Comparison of ENCODE assay signal across 25 cellular contexts in the genomic region with DNA sequence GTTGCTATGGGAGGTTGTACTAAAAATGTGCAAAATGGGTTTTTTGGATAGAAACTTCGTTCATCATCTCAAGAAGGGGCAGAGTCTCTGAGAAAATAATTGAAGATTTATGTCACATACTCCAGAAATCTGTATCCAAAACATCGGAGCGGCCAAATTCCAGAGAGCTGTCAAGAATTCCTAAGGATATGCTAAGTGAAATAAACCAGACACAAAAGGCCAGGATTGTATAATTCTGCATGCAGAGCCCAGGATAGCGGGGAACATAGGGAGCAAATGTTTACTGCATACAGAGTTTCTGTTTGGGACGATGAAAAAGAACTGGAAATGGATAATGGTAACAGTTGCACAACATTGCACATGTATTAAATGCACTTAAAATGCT.
DNase-seq lines count a peak whose midpoint lies in the region; ATAC-seq and TF ChIP-seq lines count a peak whose summit lies in the region.
"Had no signal": no experiment of that assay in that cellular context is flagged by ENCODE, and none has a peak within 500 bp of the region (broad histone marks: within the 10 kb centered on the region; RNA-seq: fewer than 3 reads in every experiment).

No MANE protein-coding gene starts in this region.

- no peak overlapping the region for H3K27ac ChIP-seq in brain microvascular endothelial cell
- H3K27ac ChIP-seq: ascending aorta, esophagus squamous epithelium, left ventricle myocardium inferior, testis had no signal

- no peaks in the 10 kb centered on the region for H3K36me3 ChIP-seq in brain microvascular endothelial cell (replicated peaks)
- H3K36me3 ChIP-seq: ascending aorta, esophagus squamous epithelium, left ventricle myocardium inferior had no signal

- peaks cover 5% of the 10 kb centered on the region for H3K9me3 Mint-ChIP-seq in stimulated activated memory B cell treated with anti-CD40 and anti-IgM and Interleukin-4, amounts not matched to agents 10 μg/mL and 1 μg/mL and 100 μg/mL, for 72 hours
- H3K9me3 Mint-ChIP-seq: CD8-positive, alpha-beta T cell; neural crest cell had no signal

- peak; percentile 81 for ATAC-seq in SK-N-SH treated with all-trans-retinoic acid at 6 μM for 48 hours
- no peak for ATAC-seq in stimulated activated memory B cell treated with anti-CD40 and anti-IgM and Interleukin-4, amounts not matched to agents 10 μg/mL and 1 μg/mL and 100 μg/mL, for 72 hours
- ATAC-seq: activated CD4-positive, alpha-beta T cell treated with anti-CD3 and anti-CD28 coated beads for 36 hours; activated T-cell treated with anti-CD3 and anti-CD28 coated beads, Interleukin-2, amount 50 U/mL, for 4 hours; CD8-positive, alpha-beta T cell; HCT116; K562 had no signal

- H3K36me3 Mint-ChIP-seq in stimulated activated memory B cell treated with anti-CD40 and anti-IgM and Interleukin-4, amounts not matched to agents 10 μg/mL and 1 μg/mL and 100 μg/mL, for 72 hours: no peaks in the 10 kb centered on the region
- H3K36me3 Mint-ChIP-seq: CD8-positive, alpha-beta T cell had no signal

- DNase-seq in GM04504 (ENCODE audit: low read depth): peak; percentile 54
- DNase-seq in fibroblast of villous mesenchyme (ENCODE audit: low read depth): peak; percentile 44
- no peak for DNase-seq in SKM-1 treated with dmso at 0.1 percent for 144 hours (lab: John Stamatoyannopoulos, UW; ENCODE audit: unreplicated experiment)
- DNase-seq in NCI-H1417 (lab: John Stamatoyannopoulos, UW): no peak
- no peak for DNase-seq in KBM-7
- no peak for DNase-seq in brain microvascular endothelial cell
- DNase-seq: activated naive CD4-positive, alpha-beta T cell treated with anti-CD3 and anti-CD28 coated beads, Interleukin-2, amount 50 U/mL, for 16 hours; activated T-cell treated with anti-CD3 and anti-CD28 coated beads, Interleukin-2, amount 50 U/mL, for 4 hours; CD8-positive, alpha-beta T cell; DMS153; effector memory CD4-positive, alpha-beta T cell; esophagus squamous epithelium; head of caudate nucleus; left ventricle myocardium inferior; NCI-H1694 treated with DMSO at 0.1 percent for 48 hours; NCI-H748 treated with DMSO at 0.1 percent for 48 hours; SHP77; testis had no signal

- H3K27ac Mint-ChIP-seq in stimulated activated memory B cell treated with anti-CD40 and anti-IgM and Interleukin-4, amounts not matched to agents 10 μg/mL and 1 μg/mL and 100 μg/mL, for 72 hours: peak overlapping the region; percentile 4
- H3K27ac Mint-ChIP-seq: activated CD4-positive, alpha-beta T cell treated with anti-CD3 and anti-CD28 coated beads for 36 hours; CD8-positive, alpha-beta T cell had no signal

- H3K27me3 ChIP-seq in brain microvascular endothelial cell (replicated peaks): no peaks in the 10 kb centered on the region
- H3K27me3 ChIP-seq: ascending aorta, esophagus squamous epithelium, testis had no signal

- H3K4me3 ChIP-seq in fibroblast of villous mesenchyme (ENCODE audit: low read depth, low read length) (no peak overlapping the region), brain microvascular endothelial cell (ENCODE audit: low read depth, low read length) (no peak overlapping the region)
- H3K4me3 ChIP-seq: esophagus squamous epithelium, K562, left ventricle myocardium inferior, testis had no signal

- H3K27me3 Mint-ChIP-seq in stimulated activated memory B cell treated with anti-CD40 and anti-IgM and Interleukin-4, amounts not matched to agents 10 μg/mL and 1 μg/mL and 100 μg/mL, for 72 hours: peaks cover 8% of the 10 kb centered on the region
- H3K27me3 Mint-ChIP-seq: activated CD4-positive, alpha-beta T cell treated with anti-CD3 and anti-CD28 coated beads for 36 hours had no signal

- TF ChIP-seq CTCF in fibroblast of villous mesenchyme (IDR thresholded peaks at IDR 0.05; ENCODE audit: insufficient read depth, low read depth, low read length) (no peak), brain microvascular endothelial cell (IDR thresholded peaks at IDR 0.05; ENCODE audit: low read depth, low read length, missing control alignments) (no peak)

- no peak overlapping the region for H3K4me3 Mint-ChIP-seq in stimulated activated memory B cell treated with anti-CD40 and anti-IgM and Interleukin-4, amounts not matched to agents 10 μg/mL and 1 μg/mL and 100 μg/mL, for 72 hours
- H3K4me3 Mint-ChIP-seq: activated CD4-positive, alpha-beta T cell treated with anti-CD3 and anti-CD28 coated beads for 36 hours; activated T-cell treated with anti-CD3 and anti-CD28 coated beads, Interleukin-2, amount 50 U/mL, for 4 hours; CD8-positive, alpha-beta T cell; neural crest cell had no signal

- in situ Hi-C loops in KBM-7 (cut with MboI; ENCODE audit: low pct_unique_long_range_greater_than_20kb, low sequenced_read_pairs): no loop called here
- in situ Hi-C loops in brain microvascular endothelial cell (cut with HindIII; ENCODE audit: low pct_ligation_motif_present, low sequenced_read_pairs): no loop called here

- H3K4me1 Mint-ChIP-seq in stimulated activated memory B cell treated with anti-CD40 and anti-IgM and Interleukin-4, amounts not matched to agents 10 μg/mL and 1 μg/mL and 100 μg/mL, for 72 hours: peaks cover 21% of the 10 kb centered on the region
- H3K4me1 Mint-ChIP-seq: activated CD4-positive, alpha-beta T cell treated with anti-CD3 and anti-CD28 coated beads for 36 hours; neural crest cell had no signal

TF ChIP-seq in SK-N-SH treated with all-trans-retinoic acid at 6 μM for 48 hours, 23 proteins besides CTCF, POLR2A, EP300 and RAD21 (continues in another document):
- TF ChIP-seq OSR1 (CRISPR knock-in tag; IDR thresholded peaks at IDR 0.05) (no peak), ARNTL (CRISPR knock-in tag; IDR thresholded peaks at IDR 0.05; ENCODE audit: borderline replicate concordance, low read depth) (no peak), ZNF565 (CRISPR knock-in tag; conservative IDR thresholded peaks at IDR 0.05; ENCODE audit: low read depth) (no peak), ZNF70 (CRISPR knock-in tag; IDR thresholded peaks at IDR 0.05) (no peak), ISL1 (CRISPR knock-in tag; IDR thresholded peaks at IDR 0.05) (peak; percentile 86), ESRRG (CRISPR knock-in tag; IDR thresholded peaks at IDR 0.05) (0 out of 2 replicates have a peak, but pooled peaks have one; percentile 27), SNAI2 (CRISPR knock-in tag; IDR thresholded peaks at IDR 0.05) (no peak), ZFP30 (CRISPR knock-in tag; IDR thresholded peaks at IDR 0.05) (no peak), TOX (CRISPR knock-in tag; IDR thresholded peaks at IDR 0.05; ENCODE audit: borderline replicate concordance) (no peak), ZC3H10 (CRISPR knock-in tag; IDR thresholded peaks at IDR 0.05) (no peak), BACH2 (CRISPR knock-in tag; IDR thresholded peaks at IDR 0.05; ENCODE audit: borderline replicate concordance) (no peak), ZFP3 (CRISPR knock-in tag; IDR thresholded peaks at IDR 0.05) (no peak)
- TF ChIP-seq, protein P1, sequence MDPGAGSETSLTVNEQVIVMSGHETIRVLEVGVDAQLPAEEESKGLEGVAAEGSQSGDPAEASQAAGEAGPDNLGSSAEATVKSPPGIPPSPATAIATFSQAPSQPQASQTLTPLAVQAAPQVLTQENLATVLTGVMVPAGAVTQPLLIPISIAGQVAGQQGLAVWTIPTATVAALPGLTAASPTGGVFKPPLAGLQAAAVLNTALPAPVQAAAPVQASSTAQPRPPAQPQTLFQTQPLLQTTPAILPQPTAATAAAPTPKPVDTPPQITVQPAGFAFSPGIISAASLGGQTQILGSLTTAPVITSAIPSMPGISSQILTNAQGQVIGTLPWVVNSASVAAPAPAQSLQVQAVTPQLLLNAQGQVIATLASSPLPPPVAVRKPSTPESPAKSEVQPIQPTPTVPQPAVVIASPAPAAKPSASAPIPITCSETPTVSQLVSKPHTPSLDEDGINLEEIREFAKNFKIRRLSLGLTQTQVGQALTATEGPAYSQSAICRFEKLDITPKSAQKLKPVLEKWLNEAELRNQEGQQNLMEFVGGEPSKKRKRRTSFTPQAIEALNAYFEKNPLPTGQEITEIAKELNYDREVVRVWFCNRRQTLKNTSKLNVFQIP (CRISPR knock-in tag; IDR thresholded peaks at IDR 0.05; ENCODE audit: borderline replicate concordance, low read depth): no peak
- TF ChIP-seq, protein P2, sequence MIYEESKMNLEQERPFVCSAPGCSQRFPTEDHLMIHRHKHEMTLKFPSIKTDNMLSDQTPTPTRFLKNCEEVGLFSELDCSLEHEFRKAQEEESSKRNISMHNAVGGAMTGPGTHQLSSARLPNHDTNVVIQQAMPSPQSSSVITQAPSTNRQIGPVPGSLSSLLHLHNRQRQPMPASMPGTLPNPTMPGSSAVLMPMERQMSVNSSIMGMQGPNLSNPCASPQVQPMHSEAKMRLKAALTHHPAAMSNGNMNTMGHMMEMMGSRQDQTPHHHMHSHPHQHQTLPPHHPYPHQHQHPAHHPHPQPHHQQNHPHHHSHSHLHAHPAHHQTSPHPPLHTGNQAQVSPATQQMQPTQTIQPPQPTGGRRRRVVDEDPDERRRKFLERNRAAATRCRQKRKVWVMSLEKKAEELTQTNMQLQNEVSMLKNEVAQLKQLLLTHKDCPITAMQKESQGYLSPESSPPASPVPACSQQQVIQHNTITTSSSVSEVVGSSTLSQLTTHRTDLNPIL (CRISPR knock-in tag; IDR thresholded peaks at IDR 0.05; ENCODE audit: low read depth): peak; percentile 42
- TF ChIP-seq, protein P3, sequence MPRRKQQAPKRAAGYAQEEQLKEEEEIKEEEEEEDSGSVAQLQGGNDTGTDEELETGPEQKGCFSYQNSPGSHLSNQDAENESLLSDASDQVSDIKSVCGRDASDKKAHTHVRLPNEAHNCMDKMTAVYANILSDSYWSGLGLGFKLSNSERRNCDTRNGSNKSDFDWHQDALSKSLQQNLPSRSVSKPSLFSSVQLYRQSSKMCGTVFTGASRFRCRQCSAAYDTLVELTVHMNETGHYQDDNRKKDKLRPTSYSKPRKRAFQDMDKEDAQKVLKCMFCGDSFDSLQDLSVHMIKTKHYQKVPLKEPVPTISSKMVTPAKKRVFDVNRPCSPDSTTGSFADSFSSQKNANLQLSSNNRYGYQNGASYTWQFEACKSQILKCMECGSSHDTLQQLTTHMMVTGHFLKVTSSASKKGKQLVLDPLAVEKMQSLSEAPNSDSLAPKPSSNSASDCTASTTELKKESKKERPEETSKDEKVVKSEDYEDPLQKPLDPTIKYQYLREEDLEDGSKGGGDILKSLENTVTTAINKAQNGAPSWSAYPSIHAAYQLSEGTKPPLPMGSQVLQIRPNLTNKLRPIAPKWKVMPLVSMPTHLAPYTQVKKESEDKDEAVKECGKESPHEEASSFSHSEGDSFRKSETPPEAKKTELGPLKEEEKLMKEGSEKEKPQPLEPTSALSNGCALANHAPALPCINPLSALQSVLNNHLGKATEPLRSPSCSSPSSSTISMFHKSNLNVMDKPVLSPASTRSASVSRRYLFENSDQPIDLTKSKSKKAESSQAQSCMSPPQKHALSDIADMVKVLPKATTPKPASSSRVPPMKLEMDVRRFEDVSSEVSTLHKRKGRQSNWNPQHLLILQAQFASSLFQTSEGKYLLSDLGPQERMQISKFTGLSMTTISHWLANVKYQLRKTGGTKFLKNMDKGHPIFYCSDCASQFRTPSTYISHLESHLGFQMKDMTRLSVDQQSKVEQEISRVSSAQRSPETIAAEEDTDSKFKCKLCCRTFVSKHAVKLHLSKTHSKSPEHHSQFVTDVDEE (CRISPR knock-in tag; IDR thresholded peaks at IDR 0.05): peak; percentile 71; the same call in 1 of the 2 replicates

Comparison
In these comparisons a context has a peak if more than half of its experiments do, and no peak if none do; other contexts are left out.
1. DNase-seq: peak in GM04504 (single experiment) and fibroblast of villous mesenchyme (single experiment); none in SKM-1 treated with dmso at 0.1 percent for 144 hours (single experiment), NCI-H1417 (0 of 3), KBM-7 (single experiment) and brain microvascular endothelial cell (single experiment).